Comparison of ENCODE assay signal across 11 cellular contexts in genomic region chr7:17239683-17240521, GRCh38. TPM values are rescaled to one million over a fixed set of nuclear protein-coding genes. Genes with fewer than 3 reads are reported as not detected.
DNase-seq lines count a peak whose midpoint lies in the region; ATAC-seq and TF ChIP-seq lines count a peak whose summit lies in the region.
"Had no signal": no experiment of that assay in that cellular context is flagged by ENCODE, and none has a peak within 500 bp of the region (broad histone marks: within the 10 kb centered on the region; RNA-seq: fewer than 3 reads in every experiment).

No MANE protein-coding gene starts in this region.

- intact Hi-C loops in body of pancreas (cut with DNase I): no loop called here

- H3K4me3 ChIP-seq in epithelial cell of esophagus (ENCODE audit: low read length) (no peak overlapping the region), body of pancreas (no peak overlapping the region)

- TF ChIP-seq CTCF in epithelial cell of esophagus (IDR thresholded peaks at IDR 0.05; ENCODE audit: insufficient read depth, low read depth, low read length, missing control alignments): no peak
- TF ChIP-seq CTCF in GM10266 (IDR thresholded peaks at IDR 0.05; ENCODE audit: control insufficient read depth, insufficient read depth, low read depth, missing control alignments): no peak
- no peak for TF ChIP-seq CTCF in body of pancreas (IDR thresholded peaks at IDR 0.05)

- no peak overlapping the region for H3K27ac ChIP-seq in body of pancreas

- H3K9me3 ChIP-seq in body of pancreas: no peaks in the 10 kb centered on the region

- no peak for ATAC-seq in body of pancreas

- no peaks in the 10 kb centered on the region for H3K27me3 ChIP-seq in body of pancreas

- peak; percentile 71 for DNase-seq in EH (ENCODE audit: low read depth)
- DNase-seq in NCI-H226: peak; percentile 96
- peak; percentile 45 for DNase-seq in epithelial cell of esophagus (ENCODE audit: low read depth)
- peak; percentile 41 for DNase-seq in non-pigmented ciliary epithelial cell (ENCODE audit: low read depth)
- DNase-seq in GM10266 (ENCODE audit: extremely low spot score): no peak
- no peak for DNase-seq in effector CD4-positive, alpha-beta T cell
- no peak for DNase-seq in NCI-H2227 (lab: John Stamatoyannopoulos, UW; ENCODE audit: unreplicated experiment)
- DNase-seq in body of pancreas: no peak
- DNase-seq: activated naive CD4-positive, alpha-beta T cell treated with anti-CD3 and anti-CD28 coated beads for 36 hours; H9; NCI-H524 had no signal

- H3K36me3 ChIP-seq in body of pancreas (replicated peaks in 1 of 2; ENCODE audit: insufficient read depth in 1 of 2, low read depth in 2 of 2): no peaks in the 10 kb centered on the region

- H3K4me1 ChIP-seq in body of pancreas: no peaks in the 10 kb centered on the region

- TF ChIP-seq POLR2A in body of pancreas (IDR thresholded peaks at IDR 0.05): no peak

- 64 to 66% methylated on average over 7 of the region's 7 CpGs for WGBS in body of pancreas, 2 donors

RNA-seq across cellular contexts. Expression of gene AHR, which starts 58.5 kb away (rescaled TPM):
- total RNA-seq in body of pancreas: 10 to 100 TPM; 29.7 to 42.0 TPM

Comparison
In these comparisons a context has a peak if more than half of its experiments do, and no peak if none do; other contexts are left out.
1. DNase-seq: peak in EH (single experiment), NCI-H226 (single experiment), epithelial cell of esophagus (single experiment) and non-pigmented ciliary epithelial cell (single experiment); none in GM10266 (single experiment), effector CD4-positive, alpha-beta T cell (single experiment), NCI-H2227 (single experiment) and body of pancreas (0 of 4).